ENCODE assay signal across 8 cellular contexts in genomic region chr2:68252407-68253210, GRCh38.
DNase-seq lines count a peak whose midpoint lies in the region; ATAC-seq and TF ChIP-seq lines count a peak whose summit lies in the region.

A gene with protein sequence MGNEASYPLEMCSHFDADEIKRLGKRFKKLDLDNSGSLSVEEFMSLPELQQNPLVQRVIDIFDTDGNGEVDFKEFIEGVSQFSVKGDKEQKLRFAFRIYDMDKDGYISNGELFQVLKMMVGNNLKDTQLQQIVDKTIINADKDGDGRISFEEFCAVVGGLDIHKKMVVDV (minus strand): TSS chr2:68252532. CDS start chr2:68252127, 405 bp downstream.

- DNase-seq in AG09309 (ENCODE audit: low read depth) (peak; percentile 79), NCI-H446 (lab: John Stamatoyannopoulos, UW) (peak; percentile 85 to 96), iris pigment epithelial cell (ENCODE audit: low read depth) (peak; percentile 97)
- DNase-seq in central memory CD8-positive, alpha-beta T cell (ENCODE audit: low spot score in 2 of 2): peak; percentile 86 to 91
- peak; percentile 88 to 91 for DNase-seq in stimulated activated CD4-positive, alpha-beta T cell treated with anti-CD3 and anti-CD28 coated beads, Interleukin-12 subunit alpha, Interleukin-12 subunit beta, amount 100 ng/mL, for 24 hours (ENCODE audit: low read depth in 2 of 2)

- H3K9me3 Mint-ChIP-seq in central memory CD8-positive, alpha-beta T cell: no peaks in the 10 kb centered on the region

- peak within 1 kb of the TSS; percentile 91 for H3K27ac Mint-ChIP-seq in central memory CD8-positive, alpha-beta T cell (ENCODE audit: low read depth)

- ATAC-seq in GM19025 (IDR thresholded peaks at IDR 0.05; ENCODE audit: low read depth, unreplicated experiment) (peak; percentile 82), HG03280 (IDR thresholded peaks at IDR 0.05; ENCODE audit: unreplicated experiment) (peak; percentile 87)
- ATAC-seq in activated CD4-positive, CD25-positive, alpha-beta regulatory T cell treated with anti-CD3 and anti-CD28 coated beads, Interleukin-2, amount 50 U/mL, for 24 hours: peak; percentile 90 to 92
- ATAC-seq in central memory CD8-positive, alpha-beta T cell (replicated peaks; ENCODE audit: extremely low read depth, poor library complexity, severe bottlenecking): peak; percentile 79

- H3K4me3 ChIP-seq in AG09309 (ENCODE audit: control insufficient read depth, low read depth, low read length): peak within 1 kb of the TSS; percentile 94

- H3K36me3 Mint-ChIP-seq in central memory CD8-positive, alpha-beta T cell (ENCODE audit: insufficient read depth): peaks cover 24% of the 10 kb centered on the region

- no peaks in the 10 kb centered on the region for H3K27me3 Mint-ChIP-seq in central memory CD8-positive, alpha-beta T cell

- H3K4me1 Mint-ChIP-seq in central memory CD8-positive, alpha-beta T cell: peaks cover 35% of the 10 kb centered on the region

- TF ChIP-seq CTCF in AG09309 (IDR thresholded peaks at IDR 0.05; ENCODE audit: control insufficient read depth, insufficient read depth, low read depth, low read length, missing control alignments): no peak

- H3K4me3 Mint-ChIP-seq in central memory CD8-positive, alpha-beta T cell: peak within 1 kb of the TSS; percentile 86

Comparison
In these comparisons a context has a peak if more than half of its experiments do, and no peak if none do; other contexts are left out.
1. Peak in every context shown above with its lines: DNase-seq, ATAC-seq and H3K4me3 ChIP-seq.